1 cellular context compared by ENCODE assay signal in genomic region chr1:233587958-233588799, GRCh38.
A peak's percentile ranks its signal among the peaks of the same experiment; 100 is the strongest.
TF ChIP-seq lines count a peak whose summit lies in the region.

No MANE protein-coding gene starts in this region.

TF ChIP-seq in K562, 482 proteins besides CTCF, POLR2A, EP300 and RAD21 (continued from another document):
- TF ChIP-seq PRDM10 (IDR thresholded peaks at IDR 0.05; ENCODE audit: partially characterized antibody) = peak; percentile 34
